30 cellular contexts compared by ENCODE assay signal in genomic region chr5:103442756-103443155, GRCh38.
"Had no signal": no experiment of that assay in that cellular context is flagged by ENCODE, and none has a peak within 500 bp of the region (broad histone marks: within the 10 kb centered on the region; RNA-seq: fewer than 3 reads in every experiment).

No MANE protein-coding gene starts in this region.

- H3K27ac ChIP-seq: left ventricle myocardium inferior, neural progenitor cell, neutrophil, ovary, spleen, suprapubic skin, thoracic aorta, tibial artery, uterus had no signal

- FAIRE-seq: islet of Langerhans had no signal

- DNase-seq: hypothalamus; immature natural killer cell; kidney; left colon; left ventricle myocardium inferior; mesendoderm; naive B cell; occipital lobe; ovary; retina; right cardiac atrium; small intestine; spleen; stimulated activated CD4-positive, alpha-beta T cell treated with anti-CD3 and anti-CD28 coated beads, Interleukin-4, amount 100 ng/mL, for 24 hours; stimulated activated naive CD4-positive, alpha-beta T cell; tibial artery; uterus had no signal

- H3K9me3 ChIP-seq: neutrophil, ovary, suprapubic skin, uterus had no signal

- ATAC-seq: left colon; natural killer cell treated with Interleukin-12 subunit alpha and Interleukin-12 subunit beta and Interleukin-15 and Interleukin-18, amount 100 ng/mL, for 72 hours; right cardiac atrium; sciatic nerve; stimulated activated effector memory CD8-positive, alpha-beta T cell treated with anti-CD3 and anti-CD28 coated beads, Interleukin-12 subunit alpha, Interleukin-12 subunit beta, amount 100 ng/mL, for 72 hours had no signal

- H3K4me1 ChIP-seq: tibial artery, uterus had no signal

- H3K27me3 ChIP-seq: neural progenitor cell, neutrophil, ovary, spleen, suprapubic skin, tibial artery, uterus had no signal

- H3K4me3 ChIP-seq: left ventricle myocardium inferior, lung, neural progenitor cell, ovary, spleen, suprapubic skin, thoracic aorta, tibial artery, uterus had no signal

- H2AFZ ChIP-seq: neural progenitor cell had no signal

- H3K4me3 Mint-ChIP-seq: immature natural killer cell; mesothelial cell of epicardium; natural killer cell treated with Interleukin-12 subunit alpha and Interleukin-12 subunit beta and Interleukin-15 and Interleukin-18, amount 100 ng/mL, for 72 hours; neural progenitor cell; stimulated activated effector memory CD8-positive, alpha-beta T cell treated with anti-CD3 and anti-CD28 coated beads, Interleukin-12 subunit alpha, Interleukin-12 subunit beta, amount 100 ng/mL, for 72 hours; stimulated activated naive CD8-positive, alpha-beta T cell treated with anti-CD3 and anti-CD28 coated beads, Interleukin-15, Interleukin-2, amounts not matched to agents 100 ng/mL and 50 ng/mL, for 24 hours; type B pancreatic cell had no signal

- H3K36me3 Mint-ChIP-seq: stimulated activated effector memory CD8-positive, alpha-beta T cell treated with anti-CD3 and anti-CD28 coated beads, Interleukin-12 subunit alpha, Interleukin-12 subunit beta, amount 100 ng/mL, for 72 hours; type B pancreatic cell had no signal

- H3K4me1 Mint-ChIP-seq: immature natural killer cell had no signal

- H3K36me3 ChIP-seq: left ventricle myocardium inferior, neural progenitor cell, neutrophil, ovary, spleen, suprapubic skin, thoracic aorta, tibial artery, uterus had no signal

- H3K27me3 Mint-ChIP-seq: naive B cell; progenitor cell of endocrine pancreas; stimulated activated naive CD8-positive, alpha-beta T cell treated with anti-CD3 and anti-CD28 coated beads, Interleukin-15, Interleukin-2, amounts not matched to agents 100 ng/mL and 50 ng/mL, for 24 hours; type B pancreatic cell had no signal

- H3K27ac Mint-ChIP-seq: immature natural killer cell; mesothelial cell of epicardium; naive B cell; natural killer cell treated with Interleukin-12 subunit alpha and Interleukin-12 subunit beta and Interleukin-15 and Interleukin-18, amount 100 ng/mL, for 72 hours; neural progenitor cell; progenitor cell of endocrine pancreas; stimulated activated effector memory CD8-positive, alpha-beta T cell treated with anti-CD3 and anti-CD28 coated beads, Interleukin-12 subunit alpha, Interleukin-12 subunit beta, amount 100 ng/mL, for 72 hours; stimulated activated naive CD8-positive, alpha-beta T cell treated with anti-CD3 and anti-CD28 coated beads, Interleukin-15, Interleukin-2, amounts not matched to agents 100 ng/mL and 50 ng/mL, for 24 hours; type B pancreatic cell had no signal

- H3K9ac ChIP-seq: neural progenitor cell had no signal
